Comparison of ENCODE assay signal across 26 cellular contexts in genomic region chr11:8344346-8344745, GRCh38.
DNase-seq lines count a peak whose midpoint lies in the region; ATAC-seq, FAIRE-seq and TF ChIP-seq lines count a peak whose summit lies in the region.
"Had no signal": no experiment of that assay in that cellular context is flagged by ENCODE, and none has a peak within 500 bp of the region (broad histone marks: within the 10 kb centered on the region; RNA-seq: fewer than 3 reads in every experiment).

No MANE protein-coding gene starts in this region.

- no peaks in the 10 kb centered on the region; the same call in 1 of the 2 replicates for H4K20me1 ChIP-seq in HepG2 (ENCODE audit: insufficient read depth, low read length)
- H4K20me1 ChIP-seq: BLaER1 treated with 17β-estradiol and CSF1 and Interleukin-3, amounts not matched to agents 10 nM and 100 nM had no signal

- no peak overlapping the region for H3K9ac ChIP-seq in HepG2 (ENCODE audit: insufficient read depth, low read depth, low read length)
- H3K9ac ChIP-seq: BLaER1 treated with 17β-estradiol and CSF1 and Interleukin-3, amounts not matched to agents 10 nM and 100 nM; GM23248 had no signal

- TF ChIP-seq EP300 in HepG2 (IDR thresholded peaks at IDR 0.05; ENCODE audit: low read depth in 2 of 2, low read length in 2 of 2) (no peak), HepG2 (CRISPR knock-in tag; IDR thresholded peaks at IDR 0.05; ENCODE audit: borderline replicate concordance) (no peak)

- H2AFZ ChIP-seq in HepG2 (ENCODE audit: low read length) = no peak overlapping the region
- H2AFZ ChIP-seq: GM23248 had no signal

- BruUV-seq in HepG2 (replicated peaks; lab: Mats Ljungman, UMichigan) = no TSS peak

- POLR2A ChIA-PET in HepG2 (lab: Yijun Ruan, JAX) = no interaction called here

- in situ Hi-C loops in HepG2 (cut with HindIII; ENCODE audit: extremely low pct_ligation_motif_present, low pct_unique_long_range_greater_than_20kb) = no loop called here

- H3K9me3 ChIP-seq in HepG2 (ENCODE audit: low read length) (no peaks in the 10 kb centered on the region), right lobe of liver (no peaks in the 10 kb centered on the region), T-helper 17 cell (ENCODE audit: control insufficient read depth, low read length, poor library complexity, severe bottlenecking) (no peaks in the 10 kb centered on the region), mucosa of descending colon (no peaks in the 10 kb centered on the region)
- H3K9me3 ChIP-seq: BE2C had no signal

- peak overlapping the region; percentile 79 for H3K27ac Mint-ChIP-seq in T-helper 17 cell
- H3K27ac Mint-ChIP-seq in memory B cell = peak overlapping the region; percentile 67
- no peak overlapping the region for H3K27ac Mint-ChIP-seq in T-helper 2 cell treated with Interferon-gamma antibody and Interleukin-4, amounts not matched to agents 5 μg/mL and 100 μg/mL, for 36 hours
- H3K27ac Mint-ChIP-seq: CD4-positive, alpha-beta T cell; CD8-positive, alpha-beta memory T cell had no signal

- no peak overlapping the region for H3K4me2 ChIP-seq in HepG2 (ENCODE audit: low read depth, low read length)

- no peak for TF ChIP-seq CTCF in HepG2 (CRISPR knock-in tag; IDR thresholded peaks at IDR 0.05)
- TF ChIP-seq CTCF in right lobe of liver (IDR thresholded peaks at IDR 0.05) = no peak
- TF ChIP-seq CTCF in mucosa of descending colon (IDR thresholded peaks at IDR 0.05) = no peak

- 63% methylated on average over 3 of the region's 3 CpGs for WGBS in HepG2 (ENCODE audit: low lambda C conversion rate)
- WGBS in right lobe of liver (ENCODE audit: insufficient coverage, low coverage, low lambda C conversion rate, missing lambda C conversion rate) = 67% methylated on average over 3 of the region's 3 CpGs

- H3K9me3 Mint-ChIP-seq in memory B cell = peaks cover 3% of the 10 kb centered on the region
- peaks cover 3% of the 10 kb centered on the region for H3K9me3 Mint-ChIP-seq in T-helper 2 cell treated with Interferon-gamma antibody and Interleukin-4, amounts not matched to agents 5 μg/mL and 100 μg/mL, for 36 hours
- H3K9me3 Mint-ChIP-seq: CD4-positive, alpha-beta T cell; CD8-positive, alpha-beta memory T cell had no signal

- CTCF ChIA-PET in HepG2 (lab: Yijun Ruan, JAX; ENCODE audit: low intra/inter-chr PET ratio, low total read pairs) = no interaction called here

- H3K36me3 ChIP-seq in HepG2 (replicated peaks in 1 of 2; ENCODE audit: control insufficient read depth in 1 of 2, insufficient read depth in 2 of 2, low read length in 2 of 2) (no peaks in the 10 kb centered on the region), right lobe of liver (no peaks in the 10 kb centered on the region), mucosa of descending colon (ENCODE audit: low read depth) (no peaks in the 10 kb centered on the region)
- H3K36me3 ChIP-seq: BE2C; BLaER1 treated with 17β-estradiol and CSF1 and Interleukin-3, amounts not matched to agents 10 nM and 100 nM had no signal

- H3K36me3 Mint-ChIP-seq in T-helper 17 cell (ENCODE audit: low read depth) (no peaks in the 10 kb centered on the region), memory B cell (peaks cover 2% of the 10 kb centered on the region)
- H3K36me3 Mint-ChIP-seq in T-helper 2 cell treated with Interferon-gamma antibody and Interleukin-4, amounts not matched to agents 5 μg/mL and 100 μg/mL, for 36 hours (ENCODE audit: low read depth) = no peaks in the 10 kb centered on the region
- H3K36me3 Mint-ChIP-seq: CD14-positive monocyte; CD8-positive, alpha-beta memory T cell had no signal

- H3K79me2 ChIP-seq in HepG2 (ENCODE audit: insufficient read depth, low read length) = no peaks in the 10 kb centered on the region

- no peak for FAIRE-seq in HepG2 (lab: Jason Lieb, UNC)
- FAIRE-seq: A204.1, D721Med, GM12878, GM19239, H1 had no signal

- peaks cover 0 to 13% of the 10 kb centered on the region in 2 experiments; a peak in 2 of 5 replicates for H3K27me3 ChIP-seq in HepG2 (ENCODE audit: control insufficient read depth in 1 of 2, insufficient read depth in 2 of 2, low read length in 2 of 2)
- H3K27me3 ChIP-seq in right lobe of liver = no peaks in the 10 kb centered on the region
- H3K27me3 ChIP-seq: BE2C; BLaER1 treated with 17β-estradiol and CSF1 and Interleukin-3, amounts not matched to agents 10 nM and 100 nM had no signal

- no peak overlapping the region for H3K4me3 ChIP-seq in HepG2 (replicated peaks in 1 of 3; ENCODE audit: insufficient read depth in 1 of 3, low read depth in 2 of 3, low read length in 3 of 3)
- H3K4me3 ChIP-seq in right lobe of liver = no peak overlapping the region
- no peak overlapping the region for H3K4me3 ChIP-seq in mucosa of descending colon
- H3K4me3 ChIP-seq: BLaER1 treated with 17β-estradiol and CSF1 and Interleukin-3, amounts not matched to agents 10 nM and 100 nM; GM12878; GM23248 had no signal

- no peak for TF ChIP-seq RAD21 in HepG2 (CRISPR knock-in tag; IDR thresholded peaks at IDR 0.05)

- H3K27me3 Mint-ChIP-seq in T-helper 17 cell = peaks cover 25% of the 10 kb centered on the region
- H3K27me3 Mint-ChIP-seq in memory B cell = peaks cover 2% of the 10 kb centered on the region
- H3K27me3 Mint-ChIP-seq in T-helper 2 cell treated with Interferon-gamma antibody and Interleukin-4, amounts not matched to agents 5 μg/mL and 100 μg/mL, for 36 hours (ENCODE audit: low read depth) = no peaks in the 10 kb centered on the region

- ATAC-seq in HepG2 = no peak
- ATAC-seq in right lobe of liver = no peak
- ATAC-seq in T-helper 17 cell = no peak
- ATAC-seq in memory B cell (ENCODE audit: low read depth) = no peak
- ATAC-seq in mucosa of descending colon = no peak

- H3K4me1 ChIP-seq in HepG2 (ENCODE audit: insufficient read depth, low read length) (0 out of 2 replicates have a peak, but pooled peaks cover 7% of the 10 kb centered on the region), right lobe of liver (no peaks in the 10 kb centered on the region), mucosa of descending colon (ENCODE audit: low read depth) (no peaks in the 10 kb centered on the region)
- H3K4me1 ChIP-seq: BE2C had no signal

- H3K4me3 Mint-ChIP-seq in T-helper 17 cell = no peak overlapping the region
- no peak overlapping the region for H3K4me3 Mint-ChIP-seq in memory B cell
- no peak overlapping the region for H3K4me3 Mint-ChIP-seq in T-helper 2 cell treated with Interferon-gamma antibody and Interleukin-4, amounts not matched to agents 5 μg/mL and 100 μg/mL, for 36 hours
- H3K4me3 Mint-ChIP-seq: CD14-positive monocyte; CD4-positive, alpha-beta T cell; CD8-positive, alpha-beta memory T cell had no signal

- no peak for TF ChIP-seq POLR2A in HepG2 (IDR thresholded peaks at IDR 0.05; ENCODE audit: insufficient read depth in 1 of 2, low read depth in 2 of 2, low read length in 2 of 2)
- no peak for TF ChIP-seq POLR2A in right lobe of liver (IDR thresholded peaks at IDR 0.05)

- intact Hi-C loops in HepG2 (cut with micrococcal nuclease; ENCODE audit: unreplicated experiment) = no loop called here
- intact Hi-C loops in right lobe of liver (cut with DNase I) = no loop called here
- intact Hi-C loops in mucosa of descending colon (cut with DNase I, micrococcal nuclease) = no loop called here

- H3K4me1 Mint-ChIP-seq in T-helper 17 cell (peaks cover 14% of the 10 kb centered on the region), memory B cell (peaks cover 26% of the 10 kb centered on the region)
- no peaks in the 10 kb centered on the region for H3K4me1 Mint-ChIP-seq in T-helper 2 cell treated with Interferon-gamma antibody and Interleukin-4, amounts not matched to agents 5 μg/mL and 100 μg/mL, for 36 hours (ENCODE audit: low read depth)
- H3K4me1 Mint-ChIP-seq: CD8-positive, alpha-beta memory T cell had no signal

- no peak overlapping the region for H3K27ac ChIP-seq in HepG2 (ENCODE audit: extremely low read length, insufficient read depth, low read length)
- no peak overlapping the region for H3K27ac ChIP-seq in right lobe of liver
- H3K27ac ChIP-seq: 22Rv1; BLaER1 treated with 17β-estradiol and CSF1 and Interleukin-3, amounts not matched to agents 10 nM and 100 nM; GM23248 had no signal

- DNase-seq in HepG2 (ENCODE audit: low spot score) (no peak), right lobe of liver (no peak), T-helper 17 cell (no peak), memory B cell (ENCODE audit: low spot score in 2 of 2) (no peak), mucosa of descending colon (no peak)
- no peak for DNase-seq in T-helper 2 cell treated with Interferon-gamma antibody and Interleukin-4, amounts not matched to agents 5 μg/mL and 100 μg/mL, for 36 hours (ENCODE audit: low spot score)
- DNase-seq: ACHN; AML-193; BE2C; CD4-positive, alpha-beta T cell; CD8-positive, alpha-beta memory T cell; DMS 273 treated with DMSO at 0.1 percent for 48 hours; DMS79; EL; GDM1; GM23248; H7; HCEC 1CT had no signal

TF ChIP-seq in HepG2, 621 proteins besides CTCF, POLR2A, EP300 and RAD21:
- TF ChIP-seq ZFP1 (CRISPR knock-in tag; IDR thresholded peaks at IDR 0.05) (no peak), NCOA5 (CRISPR knock-in tag; IDR thresholded peaks at IDR 0.05) (no peak), ADNP (CRISPR knock-in tag; IDR thresholded peaks at IDR 0.05) (no peak), HDAC6 (IDR thresholded peaks at IDR 0.05; ENCODE audit: low read depth, low read length) (no peak), HCFC1 (IDR thresholded peaks at IDR 0.05; ENCODE audit: low read depth, low read length) (no peak), PRPF4 (IDR thresholded peaks at IDR 0.05; ENCODE audit: low read depth, low read length, poor library complexity, severe bottlenecking) (no peak), ZNF768 (CRISPR knock-in tag; IDR thresholded peaks at IDR 0.05) (peak; percentile 55; the same call in 1 of the 2 replicates)
